ENCODE assay signal across 1 cellular context in the genomic region with DNA sequence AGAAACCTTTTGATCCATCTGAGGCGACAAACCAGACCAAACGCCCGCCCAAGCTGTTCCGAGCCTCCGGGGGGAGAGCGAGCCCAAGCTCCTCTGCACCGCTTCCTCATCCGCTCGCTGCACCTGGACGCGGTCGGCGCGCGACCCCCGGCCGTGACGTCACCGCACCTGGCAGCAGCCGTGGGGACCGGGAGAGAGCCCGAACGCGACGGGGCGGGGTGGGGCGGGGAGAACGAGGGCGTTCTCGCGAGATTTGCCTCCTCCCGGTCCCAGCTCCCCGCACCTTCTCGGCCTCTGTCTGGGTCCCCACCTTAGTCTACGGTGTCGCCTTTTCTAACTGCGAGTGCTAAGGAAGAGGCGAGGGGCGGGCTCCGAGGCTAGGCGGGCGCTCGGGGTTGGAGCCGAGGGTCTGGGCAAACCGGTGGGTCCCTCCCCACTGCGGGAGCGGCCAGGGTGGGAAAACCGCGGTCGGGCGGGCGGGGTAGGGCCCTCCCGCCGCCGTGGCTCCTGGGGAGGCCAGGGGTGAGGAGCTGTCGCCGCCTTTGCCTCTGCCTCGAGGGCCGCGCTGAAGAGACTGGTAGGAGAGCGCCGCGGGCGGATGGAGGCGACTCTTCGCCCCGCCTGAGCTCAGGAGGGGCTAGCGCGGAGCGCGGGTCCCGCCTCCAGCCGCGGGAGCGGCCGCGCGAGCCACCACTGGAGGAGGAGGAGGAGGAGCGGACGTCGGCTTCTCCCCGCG.
TF ChIP-seq lines count a peak whose summit lies in the region.

A gene with protein sequence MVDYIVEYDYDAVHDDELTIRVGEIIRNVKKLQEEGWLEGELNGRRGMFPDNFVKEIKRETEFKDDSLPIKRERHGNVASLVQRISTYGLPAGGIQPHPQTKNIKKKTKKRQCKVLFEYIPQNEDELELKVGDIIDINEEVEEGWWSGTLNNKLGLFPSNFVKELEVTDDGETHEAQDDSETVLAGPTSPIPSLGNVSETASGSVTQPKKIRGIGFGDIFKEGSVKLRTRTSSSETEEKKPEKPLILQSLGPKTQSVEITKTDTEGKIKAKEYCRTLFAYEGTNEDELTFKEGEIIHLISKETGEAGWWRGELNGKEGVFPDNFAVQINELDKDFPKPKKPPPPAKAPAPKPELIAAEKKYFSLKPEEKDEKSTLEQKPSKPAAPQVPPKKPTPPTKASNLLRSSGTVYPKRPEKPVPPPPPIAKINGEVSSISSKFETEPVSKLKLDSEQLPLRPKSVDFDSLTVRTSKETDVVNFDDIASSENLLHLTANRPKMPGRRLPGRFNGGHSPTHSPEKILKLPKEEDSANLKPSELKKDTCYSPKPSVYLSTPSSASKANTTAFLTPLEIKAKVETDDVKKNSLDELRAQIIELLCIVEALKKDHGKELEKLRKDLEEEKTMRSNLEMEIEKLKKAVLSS (plus strand): TSS at position 293 of the 736 bp plus-strand sequence. CDS start 456 bp downstream, outside the sequence.

TF ChIP-seq in HepG2, 621 proteins besides CTCF, POLR2A, EP300 and RAD21 (continued from another document and continues in another):
- peak; percentile 70; the same call in 1 of the 2 replicates for TF ChIP-seq ELF1 (CRISPR knock-in tag; IDR thresholded peaks at IDR 0.05)
- peak; percentile 52; the same call in 1 of the 2 replicates for TF ChIP-seq ZNF747 (CRISPR knock-in tag; IDR thresholded peaks at IDR 0.05; ENCODE audit: borderline replicate concordance)
- TF ChIP-seq ZSCAN21 (CRISPR knock-in tag; IDR thresholded peaks at IDR 0.05; ENCODE audit: borderline replicate concordance) = peak; percentile 78; the same call in 1 of the 2 replicates
- no peak for TF ChIP-seq ZNF337 (CRISPR knock-in tag; IDR thresholded peaks at IDR 0.05; ENCODE audit: borderline replicate concordance, low read depth)
- TF ChIP-seq ZNF17 (CRISPR knock-in tag; IDR thresholded peaks at IDR 0.05) = no peak
- TF ChIP-seq XBP1 (CRISPR knock-in tag; IDR thresholded peaks at IDR 0.05) = no peak
- TF ChIP-seq MAZ (IDR thresholded peaks at IDR 0.05; ENCODE audit: borderline replicate concordance, low read depth, low read length) = peak; percentile 28; the same call in 1 of the 2 replicates
- TF ChIP-seq MAZ (CRISPR knock-in tag; IDR thresholded peaks at IDR 0.05; ENCODE audit: low read depth) = peak; percentile 94
- TF ChIP-seq ZNF207 (IDR thresholded peaks at IDR 0.05; ENCODE audit: borderline replicate concordance) = no peak
- TF ChIP-seq, protein P1, sequence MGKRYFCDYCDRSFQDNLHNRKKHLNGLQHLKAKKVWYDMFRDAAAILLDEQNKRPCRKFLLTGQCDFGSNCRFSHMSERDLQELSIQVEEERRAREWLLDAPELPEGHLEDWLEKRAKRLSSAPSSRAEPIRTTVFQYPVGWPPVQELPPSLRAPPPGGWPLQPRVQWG (CRISPR knock-in tag; IDR thresholded peaks at IDR 0.05; ENCODE audit: borderline replicate concordance, low read depth) = no peak
- TF ChIP-seq, protein P2, sequence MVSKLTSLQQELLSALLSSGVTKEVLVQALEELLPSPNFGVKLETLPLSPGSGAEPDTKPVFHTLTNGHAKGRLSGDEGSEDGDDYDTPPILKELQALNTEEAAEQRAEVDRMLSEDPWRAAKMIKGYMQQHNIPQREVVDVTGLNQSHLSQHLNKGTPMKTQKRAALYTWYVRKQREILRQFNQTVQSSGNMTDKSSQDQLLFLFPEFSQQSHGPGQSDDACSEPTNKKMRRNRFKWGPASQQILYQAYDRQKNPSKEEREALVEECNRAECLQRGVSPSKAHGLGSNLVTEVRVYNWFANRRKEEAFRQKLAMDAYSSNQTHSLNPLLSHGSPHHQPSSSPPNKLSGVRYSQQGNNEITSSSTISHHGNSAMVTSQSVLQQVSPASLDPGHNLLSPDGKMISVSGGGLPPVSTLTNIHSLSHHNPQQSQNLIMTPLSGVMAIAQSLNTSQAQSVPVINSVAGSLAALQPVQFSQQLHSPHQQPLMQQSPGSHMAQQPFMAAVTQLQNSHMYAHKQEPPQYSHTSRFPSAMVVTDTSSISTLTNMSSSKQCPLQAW (CRISPR knock-in tag; IDR thresholded peaks at IDR 0.05) = peak; percentile 90
- TF ChIP-seq ONECUT2 (CRISPR knock-in tag; IDR thresholded peaks at IDR 0.05) = no peak
- TF ChIP-seq SRY (CRISPR knock-in tag; IDR thresholded peaks at IDR 0.05) = peak; percentile 75; the same call in 1 of the 2 replicates
- 0 out of 2 replicates have a peak, but pooled peaks have one; percentile 25 for TF ChIP-seq ZNF34 (CRISPR knock-in tag; IDR thresholded peaks at IDR 0.05; ENCODE audit: borderline replicate concordance)
- no peak for TF ChIP-seq PHF5A (CRISPR knock-in tag; IDR thresholded peaks at IDR 0.05; ENCODE audit: low read depth, unreplicated experiment)
- TF ChIP-seq KLF6 (CRISPR knock-in tag; IDR thresholded peaks at IDR 0.05) = peak; percentile 75
- TF ChIP-seq, protein P3, sequence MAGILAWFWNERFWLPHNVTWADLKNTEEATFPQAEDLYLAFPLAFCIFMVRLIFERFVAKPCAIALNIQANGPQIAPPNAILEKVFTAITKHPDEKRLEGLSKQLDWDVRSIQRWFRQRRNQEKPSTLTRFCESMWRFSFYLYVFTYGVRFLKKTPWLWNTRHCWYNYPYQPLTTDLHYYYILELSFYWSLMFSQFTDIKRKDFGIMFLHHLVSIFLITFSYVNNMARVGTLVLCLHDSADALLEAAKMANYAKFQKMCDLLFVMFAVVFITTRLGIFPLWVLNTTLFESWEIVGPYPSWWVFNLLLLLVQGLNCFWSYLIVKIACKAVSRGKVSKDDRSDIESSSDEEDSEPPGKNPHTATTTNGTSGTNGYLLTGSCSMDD (CRISPR knock-in tag; IDR thresholded peaks at IDR 0.05) = no peak
- no peak for TF ChIP-seq NPAS2 (CRISPR knock-in tag; IDR thresholded peaks at IDR 0.05; ENCODE audit: borderline replicate concordance)
- TF ChIP-seq, protein P4, sequence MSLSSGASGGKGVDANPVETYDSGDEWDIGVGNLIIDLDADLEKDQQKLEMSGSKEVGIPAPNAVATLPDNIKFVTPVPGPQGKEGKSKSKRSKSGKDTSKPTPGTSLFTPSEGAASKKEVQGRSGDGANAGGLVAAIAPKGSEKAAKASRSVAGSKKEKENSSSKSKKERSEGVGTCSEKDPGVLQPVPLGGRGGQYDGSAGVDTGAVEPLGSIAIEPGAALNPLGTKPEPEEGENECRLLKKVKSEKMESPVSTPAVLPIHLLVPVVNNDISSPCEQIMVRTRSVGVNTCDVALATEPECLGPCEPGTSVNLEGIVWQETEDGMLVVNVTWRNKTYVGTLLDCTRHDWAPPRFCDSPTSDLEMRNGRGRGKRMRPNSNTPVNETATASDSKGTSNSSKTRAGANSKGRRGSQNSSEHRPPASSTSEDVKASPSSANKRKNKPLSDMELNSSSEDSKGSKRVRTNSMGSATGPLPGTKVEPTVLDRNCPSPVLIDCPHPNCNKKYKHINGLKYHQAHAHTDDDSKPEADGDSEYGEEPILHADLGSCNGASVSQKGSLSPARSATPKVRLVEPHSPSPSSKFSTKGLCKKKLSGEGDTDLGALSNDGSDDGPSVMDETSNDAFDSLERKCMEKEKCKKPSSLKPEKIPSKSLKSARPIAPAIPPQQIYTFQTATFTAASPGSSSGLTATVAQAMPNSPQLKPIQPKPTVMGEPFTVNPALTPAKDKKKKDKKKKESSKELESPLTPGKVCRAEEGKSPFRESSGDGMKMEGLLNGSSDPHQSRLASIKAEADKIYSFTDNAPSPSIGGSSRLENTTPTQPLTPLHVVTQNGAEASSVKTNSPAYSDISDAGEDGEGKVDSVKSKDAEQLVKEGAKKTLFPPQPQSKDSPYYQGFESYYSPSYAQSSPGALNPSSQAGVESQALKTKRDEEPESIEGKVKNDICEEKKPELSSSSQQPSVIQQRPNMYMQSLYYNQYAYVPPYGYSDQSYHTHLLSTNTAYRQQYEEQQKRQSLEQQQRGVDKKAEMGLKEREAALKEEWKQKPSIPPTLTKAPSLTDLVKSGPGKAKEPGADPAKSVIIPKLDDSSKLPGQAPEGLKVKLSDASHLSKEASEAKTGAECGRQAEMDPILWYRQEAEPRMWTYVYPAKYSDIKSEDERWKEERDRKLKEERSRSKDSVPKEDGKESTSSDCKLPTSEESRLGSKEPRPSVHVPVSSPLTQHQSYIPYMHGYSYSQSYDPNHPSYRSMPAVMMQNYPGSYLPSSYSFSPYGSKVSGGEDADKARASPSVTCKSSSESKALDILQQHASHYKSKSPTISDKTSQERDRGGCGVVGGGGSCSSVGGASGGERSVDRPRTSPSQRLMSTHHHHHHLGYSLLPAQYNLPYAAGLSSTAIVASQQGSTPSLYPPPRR (CRISPR knock-in tag; IDR thresholded peaks at IDR 0.05; ENCODE audit: borderline replicate concordance) = peak; percentile 41
- 0 out of 2 replicates have a peak, but pooled peaks have one; percentile 76 for TF ChIP-seq MEIS1 (CRISPR knock-in tag; IDR thresholded peaks at IDR 0.05; ENCODE audit: borderline replicate concordance)
- no peak for TF ChIP-seq POLR2AphosphoS2 (IDR thresholded peaks at IDR 0.05; ENCODE audit: low read depth, low read length)
- peak; percentile 65; the same call in 1 of the 2 replicates for TF ChIP-seq ZNF333 (CRISPR knock-in tag; IDR thresholded peaks at IDR 0.05; ENCODE audit: borderline replicate concordance)
- TF ChIP-seq POLR2AphosphoS5 (IDR thresholded peaks at IDR 0.05; ENCODE audit: low read depth, low read length) = peak; percentile 99
- TF ChIP-seq, protein P5, sequence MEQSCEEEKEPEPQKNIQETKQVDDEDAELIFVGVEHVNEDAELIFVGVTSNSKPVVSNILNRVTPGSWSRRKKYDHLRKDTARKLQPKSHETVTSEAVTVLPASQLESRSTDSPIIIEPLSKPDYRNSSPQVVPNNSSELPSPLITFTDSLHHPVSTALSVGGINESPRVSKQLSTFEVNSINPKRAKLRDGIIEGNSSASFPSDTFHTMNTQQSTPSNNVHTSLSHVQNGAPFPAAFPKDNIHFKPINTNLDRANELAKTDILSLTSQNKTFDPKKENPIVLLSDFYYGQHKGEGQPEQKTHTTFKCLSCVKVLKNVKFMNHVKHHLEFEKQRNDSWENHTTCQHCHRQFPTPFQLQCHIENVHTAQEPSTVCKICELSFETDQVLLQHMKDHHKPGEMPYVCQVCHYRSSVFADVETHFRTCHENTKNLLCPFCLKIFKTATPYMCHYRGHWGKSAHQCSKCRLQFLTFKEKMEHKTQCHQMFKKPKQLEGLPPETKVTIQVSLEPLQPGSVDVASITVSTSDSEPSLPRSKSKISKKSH (CRISPR knock-in tag; IDR thresholded peaks at IDR 0.05; ENCODE audit: borderline replicate concordance) = no peak; the same call in 1 of the 2 replicates
- no peak for TF ChIP-seq FOXK2 (IDR thresholded peaks at IDR 0.05)
- no peak for TF ChIP-seq ZNF460 (CRISPR knock-in tag; IDR thresholded peaks at IDR 0.05; ENCODE audit: borderline replicate concordance)
- no peak for TF ChIP-seq ZMYM3 (CRISPR knock-in tag; IDR thresholded peaks at IDR 0.05)
- peak; percentile 76; the same call in 1 of the 2 replicates for TF ChIP-seq ZNF317 (CRISPR knock-in tag; IDR thresholded peaks at IDR 0.05)
- TF ChIP-seq ZNF136 (CRISPR knock-in tag; IDR thresholded peaks at IDR 0.05; ENCODE audit: low read depth) = peak; percentile 22; the same call in 1 of the 2 replicates
- TF ChIP-seq, protein P6, sequence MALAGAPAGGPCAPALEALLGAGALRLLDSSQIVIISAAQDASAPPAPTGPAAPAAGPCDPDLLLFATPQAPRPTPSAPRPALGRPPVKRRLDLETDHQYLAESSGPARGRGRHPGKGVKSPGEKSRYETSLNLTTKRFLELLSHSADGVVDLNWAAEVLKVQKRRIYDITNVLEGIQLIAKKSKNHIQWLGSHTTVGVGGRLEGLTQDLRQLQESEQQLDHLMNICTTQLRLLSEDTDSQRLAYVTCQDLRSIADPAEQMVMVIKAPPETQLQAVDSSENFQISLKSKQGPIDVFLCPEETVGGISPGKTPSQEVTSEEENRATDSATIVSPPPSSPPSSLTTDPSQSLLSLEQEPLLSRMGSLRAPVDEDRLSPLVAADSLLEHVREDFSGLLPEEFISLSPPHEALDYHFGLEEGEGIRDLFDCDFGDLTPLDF (CRISPR knock-in tag; IDR thresholded peaks at IDR 0.05) = peak; percentile 50
- 0 out of 2 replicates have a peak, but pooled peaks have one; percentile 30 for TF ChIP-seq ZNF160 (CRISPR knock-in tag; IDR thresholded peaks at IDR 0.05)
- peak; percentile 61; the same call in 1 of the 2 replicates for TF ChIP-seq ZSCAN9 (CRISPR knock-in tag; IDR thresholded peaks at IDR 0.05; ENCODE audit: borderline replicate concordance)
- TF ChIP-seq ZNF720 (CRISPR knock-in tag; IDR thresholded peaks at IDR 0.05) = no peak
- peak; percentile 11; the same call in 1 of the 2 replicates for TF ChIP-seq MIER2 (CRISPR knock-in tag; IDR thresholded peaks at IDR 0.05)
- TF ChIP-seq, protein P7, sequence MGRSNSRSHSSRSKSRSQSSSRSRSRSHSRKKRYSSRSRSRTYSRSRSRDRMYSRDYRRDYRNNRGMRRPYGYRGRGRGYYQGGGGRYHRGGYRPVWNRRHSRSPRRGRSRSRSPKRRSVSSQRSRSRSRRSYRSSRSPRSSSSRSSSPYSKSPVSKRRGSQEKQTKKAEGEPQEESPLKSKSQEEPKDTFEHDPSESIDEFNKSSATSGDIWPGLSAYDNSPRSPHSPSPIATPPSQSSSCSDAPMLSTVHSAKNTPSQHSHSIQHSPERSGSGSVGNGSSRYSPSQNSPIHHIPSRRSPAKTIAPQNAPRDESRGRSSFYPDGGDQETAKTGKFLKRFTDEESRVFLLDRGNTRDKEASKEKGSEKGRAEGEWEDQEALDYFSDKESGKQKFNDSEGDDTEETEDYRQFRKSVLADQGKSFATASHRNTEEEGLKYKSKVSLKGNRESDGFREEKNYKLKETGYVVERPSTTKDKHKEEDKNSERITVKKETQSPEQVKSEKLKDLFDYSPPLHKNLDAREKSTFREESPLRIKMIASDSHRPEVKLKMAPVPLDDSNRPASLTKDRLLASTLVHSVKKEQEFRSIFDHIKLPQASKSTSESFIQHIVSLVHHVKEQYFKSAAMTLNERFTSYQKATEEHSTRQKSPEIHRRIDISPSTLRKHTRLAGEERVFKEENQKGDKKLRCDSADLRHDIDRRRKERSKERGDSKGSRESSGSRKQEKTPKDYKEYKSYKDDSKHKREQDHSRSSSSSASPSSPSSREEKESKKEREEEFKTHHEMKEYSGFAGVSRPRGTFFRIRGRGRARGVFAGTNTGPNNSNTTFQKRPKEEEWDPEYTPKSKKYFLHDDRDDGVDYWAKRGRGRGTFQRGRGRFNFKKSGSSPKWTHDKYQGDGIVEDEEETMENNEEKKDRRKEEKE (IDR thresholded peaks at IDR 0.05) = no peak
- TF ChIP-seq ERF (CRISPR knock-in tag; IDR thresholded peaks at IDR 0.05) = no peak
- peak; percentile 16; the same call in 1 of the 2 replicates for TF ChIP-seq ZNF850 (CRISPR knock-in tag; conservative IDR thresholded peaks at IDR 0.05)
- TF ChIP-seq FOXO1 (CRISPR knock-in tag; IDR thresholded peaks at IDR 0.05) = peak; percentile 26
- TF ChIP-seq ZNF563 (CRISPR knock-in tag; IDR thresholded peaks at IDR 0.05) = peak; percentile 76
- TF ChIP-seq ZNF879 (CRISPR knock-in tag; IDR thresholded peaks at IDR 0.05) = no peak
- TF ChIP-seq FOXK1 (CRISPR knock-in tag; IDR thresholded peaks at IDR 0.05; ENCODE audit: borderline replicate concordance, low read depth) = no peak; the same call in 1 of the 2 replicates
- TF ChIP-seq CAMTA2 (CRISPR knock-in tag; IDR thresholded peaks at IDR 0.05; ENCODE audit: borderline replicate concordance) = peak; percentile 30; the same call in 1 of the 2 replicates
